Comparison of ENCODE assay signal across 11 cellular contexts in genomic region chr10:23516530-23516929, GRCh38.
A peak's percentile ranks its signal among the peaks of the same experiment; 100 is the strongest.
DNase-seq lines count a peak whose midpoint lies in the region; ATAC-seq and TF ChIP-seq lines count a peak whose summit lies in the region.
"Had no signal": no experiment of that assay in that cellular context is flagged by ENCODE, and none has a peak within 500 bp of the region (broad histone marks: within the 10 kb centered on the region; RNA-seq: fewer than 3 reads in every experiment).

No MANE protein-coding gene starts in this region.

- intact Hi-C loops in activated CD4-positive, alpha-beta T cell treated with anti-CD3 and anti-CD28 coated beads, Interleukin-2, amount 10 ng/mL, durations not matched to agents 24 days and 14 days (cut with micrococcal nuclease), result loop anchor here (1.0 kb wide), 1 partner anchor 187 kb away; no protein-coding TSS in a partner anchor

- no peaks in the 10 kb centered on the region for H3K36me3 Mint-ChIP-seq in activated CD4-positive, alpha-beta T cell treated with anti-CD3 and anti-CD28 coated beads, Interleukin-2, amount 10 ng/mL, durations not matched to agents 24 days and 14 days (ENCODE audit: low read depth)
- H3K36me3 Mint-ChIP-seq in type B pancreatic cell, result no peaks in the 10 kb centered on the region
- no peaks in the 10 kb centered on the region for H3K36me3 Mint-ChIP-seq in stimulated activated effector memory CD8-positive, alpha-beta T cell treated with anti-CD3 and anti-CD28 coated beads, Interleukin-12 subunit alpha, Interleukin-12 subunit beta, amount 100 ng/mL, for 72 hours

- no peak overlapping the region for H3K27ac Mint-ChIP-seq in activated CD4-positive, alpha-beta T cell treated with anti-CD3 and anti-CD28 coated beads, Interleukin-2, amount 10 ng/mL, durations not matched to agents 24 days and 14 days
- no peak overlapping the region for H3K27ac Mint-ChIP-seq in type B pancreatic cell
- no peak overlapping the region for H3K27ac Mint-ChIP-seq in stimulated activated effector memory CD8-positive, alpha-beta T cell treated with anti-CD3 and anti-CD28 coated beads, Interleukin-12 subunit alpha, Interleukin-12 subunit beta, amount 100 ng/mL, for 72 hours
- H3K27ac Mint-ChIP-seq: effector memory CD8-positive, alpha-beta T cell had no signal

- H3K4me1 Mint-ChIP-seq in activated CD4-positive, alpha-beta T cell treated with anti-CD3 and anti-CD28 coated beads, Interleukin-2, amount 10 ng/mL, durations not matched to agents 24 days and 14 days, result peaks cover 14% of the 10 kb centered on the region
- no peaks in the 10 kb centered on the region for H3K4me1 Mint-ChIP-seq in type B pancreatic cell (ENCODE audit: unreplicated experiment)
- H3K4me1 Mint-ChIP-seq in stimulated activated effector memory CD8-positive, alpha-beta T cell treated with anti-CD3 and anti-CD28 coated beads, Interleukin-12 subunit alpha, Interleukin-12 subunit beta, amount 100 ng/mL, for 72 hours, result peaks cover 8% of the 10 kb centered on the region

- H3K27me3 Mint-ChIP-seq in activated CD4-positive, alpha-beta T cell treated with anti-CD3 and anti-CD28 coated beads, Interleukin-2, amount 10 ng/mL, durations not matched to agents 24 days and 14 days, result peaks cover 10% of the 10 kb centered on the region
- peaks cover 20% of the 10 kb centered on the region for H3K27me3 Mint-ChIP-seq in type B pancreatic cell

- H3K4me1 ChIP-seq in foreskin keratinocyte, result no peaks in the 10 kb centered on the region

- H3K27ac ChIP-seq in foreskin keratinocyte, result no peak overlapping the region

- peak; percentile 68 for ATAC-seq in foreskin keratinocyte
- ATAC-seq in stimulated activated effector memory CD8-positive, alpha-beta T cell treated with anti-CD3 and anti-CD28 coated beads, Interleukin-12 subunit alpha, Interleukin-12 subunit beta, amount 100 ng/mL, for 72 hours, result no peak
- ATAC-seq: effector memory CD8-positive, alpha-beta T cell had no signal

- DNase-seq in activated CD4-positive, alpha-beta T cell treated with anti-CD3 and anti-CD28 coated beads, Interleukin-2, amount 10 ng/mL, durations not matched to agents 24 days and 14 days, result peak; percentile 55
- DNase-seq in activated CD4-positive, alpha-beta T cell treated with anti-CD3 and anti-CD28 coated beads, Interleukin-2, amount 50 U/mL, for 1 hour, result no peak
- DNase-seq in RPMI8226 (peak; percentile 13), foreskin keratinocyte (no peak), type B pancreatic cell (ENCODE audit: extremely low spot score, unreplicated experiment) (no peak), T-helper 9 cell (no peak), NCI-H1930 (lab: John Stamatoyannopoulos, UW) (no peak)
- DNase-seq in stimulated activated effector memory CD8-positive, alpha-beta T cell treated with anti-CD3 and anti-CD28 coated beads, Interleukin-12 subunit alpha, Interleukin-12 subunit beta, amount 100 ng/mL, for 72 hours (ENCODE audit: low spot score in 2 of 2), result no peak
- DNase-seq: C1 segment of cervical spinal cord; effector memory CD8-positive, alpha-beta T cell; stimulated activated CD4-positive, alpha-beta T cell treated with anti-CD3 and anti-CD28 coated beads, Interleukin-15, amount 100 ng/mL, for 24 hours had no signal

- no peak overlapping the region for H3K4me3 Mint-ChIP-seq in activated CD4-positive, alpha-beta T cell treated with anti-CD3 and anti-CD28 coated beads, Interleukin-2, amount 10 ng/mL, durations not matched to agents 24 days and 14 days
- no peak overlapping the region for H3K4me3 Mint-ChIP-seq in type B pancreatic cell
- no peak overlapping the region for H3K4me3 Mint-ChIP-seq in stimulated activated effector memory CD8-positive, alpha-beta T cell treated with anti-CD3 and anti-CD28 coated beads, Interleukin-12 subunit alpha, Interleukin-12 subunit beta, amount 100 ng/mL, for 72 hours
- H3K4me3 Mint-ChIP-seq: effector memory CD8-positive, alpha-beta T cell had no signal

- H3K27me3 ChIP-seq in foreskin keratinocyte, result peaks cover 33% of the 10 kb centered on the region

- peaks cover 10% of the 10 kb centered on the region for H3K9me3 Mint-ChIP-seq in activated CD4-positive, alpha-beta T cell treated with anti-CD3 and anti-CD28 coated beads, Interleukin-2, amount 10 ng/mL, durations not matched to agents 24 days and 14 days
- H3K9me3 Mint-ChIP-seq in type B pancreatic cell, result no peaks in the 10 kb centered on the region
- H3K9me3 Mint-ChIP-seq in stimulated activated effector memory CD8-positive, alpha-beta T cell treated with anti-CD3 and anti-CD28 coated beads, Interleukin-12 subunit alpha, Interleukin-12 subunit beta, amount 100 ng/mL, for 72 hours, result peaks cover 3% of the 10 kb centered on the region
- H3K9me3 Mint-ChIP-seq: effector memory CD8-positive, alpha-beta T cell had no signal

- TF ChIP-seq CTCF in foreskin keratinocyte (conservative IDR thresholded peaks at IDR 0.05) (peak; percentile 67), type B pancreatic cell (conservative IDR thresholded peaks at IDR 0.05) (peak; percentile 76)

Comparison
In these comparisons a context has a peak if more than half of its experiments do, and no peak if none do; other contexts are left out.
1. DNase-seq: peak in activated CD4-positive, alpha-beta T cell treated with anti-CD3 and anti-CD28 coated beads, Interleukin-2, amount 10 ng/mL, durations not matched to agents 24 days and 14 days (single experiment) and RPMI8226 (single experiment); none in activated CD4-positive, alpha-beta T cell treated with anti-CD3 and anti-CD28 coated beads, Interleukin-2, amount 50 U/mL, for 1 hour (single experiment), foreskin keratinocyte (0 of 2), type B pancreatic cell (single experiment), stimulated activated effector memory CD8-positive, alpha-beta T cell treated with anti-CD3 and anti-CD28 coated beads, Interleukin-12 subunit alpha, Interleukin-12 subunit beta, amount 100 ng/mL, for 72 hours (0 of 2), T-helper 9 cell (single experiment) and NCI-H1930 (0 of 2).